In genomic region chr7:148921806-148922205, GRCh38 we compare ENCODE assay signal across 24 cellular contexts. TPM values are rescaled to one million over a fixed set of nuclear protein-coding genes. Genes with fewer than 3 reads are reported as not detected.
DNase-seq lines count a peak whose midpoint lies in the region; ATAC-seq and TF ChIP-seq lines count a peak whose summit lies in the region.
"Had no signal": no experiment of that assay in that cellular context is flagged by ENCODE, and none has a peak within 500 bp of the region (broad histone marks: within the 10 kb centered on the region; RNA-seq: fewer than 3 reads in every experiment).

No MANE protein-coding gene starts in this region.

- H3K9me3 Mint-ChIP-seq in stimulated activated naive CD8-positive, alpha-beta T cell treated with anti-CD3 and anti-CD28 coated beads, Interleukin-15, Interleukin-2, amounts not matched to agents 100 ng/mL and 50 ng/mL, for 24 hours, result no peaks in the 10 kb centered on the region
- H3K9me3 Mint-ChIP-seq in stimulated activated naive CD8-positive, alpha-beta T cell treated with anti-CD3 and anti-CD28 coated beads, Interleukin-15, amount 100 ng/mL, for 72 hours, result no peaks in the 10 kb centered on the region
- H3K9me3 Mint-ChIP-seq: activated T-cell treated with anti-CD3 and anti-CD28 coated beads, Interleukin-2, amount 50 U/mL, for 4 hours; dendritic cell treated with granulocyte-macrophage colony-stimulating factor and Interleukin-4, amounts not matched to agents 40 ng/mL and 50 ng/mL, for 4 days; naive B cell; type B pancreatic cell had no signal

- intact Hi-C loops in mucosa of descending colon (cut with DNase I, micrococcal nuclease), result no loop called here

- H3K27ac Mint-ChIP-seq in stimulated activated naive CD8-positive, alpha-beta T cell treated with anti-CD3 and anti-CD28 coated beads, Interleukin-15, Interleukin-2, amounts not matched to agents 100 ng/mL and 50 ng/mL, for 24 hours, result peak overlapping the region; percentile 47
- H3K27ac Mint-ChIP-seq in stimulated activated naive CD8-positive, alpha-beta T cell treated with anti-CD3 and anti-CD28 coated beads, Interleukin-15, amount 100 ng/mL, for 72 hours, result no peak overlapping the region
- H3K27ac Mint-ChIP-seq: dendritic cell treated with granulocyte-macrophage colony-stimulating factor and Interleukin-4, amounts not matched to agents 40 ng/mL and 50 ng/mL, for 4 days; endodermal cell; type B pancreatic cell had no signal

- no peak overlapping the region for H3K4me3 Mint-ChIP-seq in stimulated activated naive CD8-positive, alpha-beta T cell treated with anti-CD3 and anti-CD28 coated beads, Interleukin-15, Interleukin-2, amounts not matched to agents 100 ng/mL and 50 ng/mL, for 24 hours
- H3K4me3 Mint-ChIP-seq in stimulated activated naive CD8-positive, alpha-beta T cell treated with anti-CD3 and anti-CD28 coated beads, Interleukin-15, amount 100 ng/mL, for 72 hours, result no peak overlapping the region
- H3K4me3 Mint-ChIP-seq: activated T-cell treated with anti-CD3 and anti-CD28 coated beads, Interleukin-2, amount 50 U/mL, for 4 hours; dendritic cell treated with granulocyte-macrophage colony-stimulating factor and Interleukin-4, amounts not matched to agents 40 ng/mL and 50 ng/mL, for 4 days; endodermal cell; naive B cell; type B pancreatic cell had no signal

- peaks cover 65% of the 10 kb centered on the region for H3K4me1 Mint-ChIP-seq in stimulated activated naive CD8-positive, alpha-beta T cell treated with anti-CD3 and anti-CD28 coated beads, Interleukin-15, Interleukin-2, amounts not matched to agents 100 ng/mL and 50 ng/mL, for 24 hours (ENCODE audit: low read depth)
- H3K4me1 Mint-ChIP-seq in stimulated activated naive CD8-positive, alpha-beta T cell treated with anti-CD3 and anti-CD28 coated beads, Interleukin-15, amount 100 ng/mL, for 72 hours, result peaks cover 76% of the 10 kb centered on the region

- no peaks in the 10 kb centered on the region for H3K36me3 ChIP-seq in mucosa of descending colon (ENCODE audit: low read depth)
- H3K36me3 ChIP-seq: BLaER1, right lobe of liver, SJCRH30 had no signal

- no peaks in the 10 kb centered on the region for H3K4me1 ChIP-seq in mucosa of descending colon (ENCODE audit: low read depth)
- H3K4me1 ChIP-seq: right lobe of liver, SJCRH30 had no signal

- ATAC-seq in stimulated activated naive CD8-positive, alpha-beta T cell treated with anti-CD3 and anti-CD28 coated beads, Interleukin-15, amount 100 ng/mL, for 72 hours, result no peak
- peak; percentile 81 for ATAC-seq in mucosa of descending colon
- no peak for ATAC-seq in HG02981 (IDR thresholded peaks at IDR 0.05; ENCODE audit: unreplicated experiment)
- ATAC-seq in GM19324 (IDR thresholded peaks at IDR 0.05; ENCODE audit: low FRiP score, unreplicated experiment), result no peak
- ATAC-seq: esophagus mucosa, right lobe of liver had no signal

- no peaks in the 10 kb centered on the region for H3K36me3 Mint-ChIP-seq in stimulated activated naive CD8-positive, alpha-beta T cell treated with anti-CD3 and anti-CD28 coated beads, Interleukin-15, Interleukin-2, amounts not matched to agents 100 ng/mL and 50 ng/mL, for 24 hours (ENCODE audit: low read depth)
- H3K36me3 Mint-ChIP-seq: naive B cell, type B pancreatic cell had no signal

- TF ChIP-seq CTCF in mucosa of descending colon (IDR thresholded peaks at IDR 0.05), result no peak

- no peak overlapping the region for H3K4me3 ChIP-seq in mucosa of descending colon
- H3K4me3 ChIP-seq: BLaER1, right lobe of liver, SJCRH30 had no signal

- DNase-seq in stimulated activated naive CD8-positive, alpha-beta T cell treated with anti-CD3 and anti-CD28 coated beads, Interleukin-15, amount 100 ng/mL, for 72 hours, result no peak
- DNase-seq in cerebellar cortex (ENCODE audit: low spot score) (peak; percentile 56), mucosa of descending colon (peak; percentile 70 to 82 (median 81)), NCI-H2081 (lab: John Stamatoyannopoulos, UW) (no peak)
- DNase-seq: activated naive CD4-positive, alpha-beta T cell; activated T-cell treated with anti-CD3 and anti-CD28 coated beads, Interleukin-2, amount 50 U/mL, for 4 hours; endodermal cell; head of caudate nucleus; naive B cell; NCI-H1436 treated with DMSO at 0.1 percent for 48 hours; NCI-H446 treated with DMSO at 0.1 percent for 48 hours; NCI-H774; right lobe of liver; SJCRH30; stimulated activated CD4-positive, alpha-beta T cell treated with anti-CD3 and anti-CD28 coated beads, Interleukin-12 subunit alpha, Interleukin-12 subunit beta, amount 100 ng/mL, for 4 hours; stimulated activated CD4-positive, alpha-beta T cell treated with anti-CD3 and anti-CD28 coated beads, Interleukin-2, amount 100 ng/mL, for 48 hours; SW 1271 had no signal

- H3K27me3 Mint-ChIP-seq in stimulated activated naive CD8-positive, alpha-beta T cell treated with anti-CD3 and anti-CD28 coated beads, Interleukin-15, Interleukin-2, amounts not matched to agents 100 ng/mL and 50 ng/mL, for 24 hours, result no peaks in the 10 kb centered on the region
- H3K27me3 Mint-ChIP-seq in stimulated activated naive CD8-positive, alpha-beta T cell treated with anti-CD3 and anti-CD28 coated beads, Interleukin-15, amount 100 ng/mL, for 72 hours, result no peaks in the 10 kb centered on the region
- H3K27me3 Mint-ChIP-seq: dendritic cell treated with granulocyte-macrophage colony-stimulating factor and Interleukin-4, amounts not matched to agents 40 ng/mL and 50 ng/mL, for 4 days; naive B cell; type B pancreatic cell had no signal

- no peaks in the 10 kb centered on the region for H3K9me3 ChIP-seq in mucosa of descending colon
- H3K9me3 ChIP-seq: BLaER1, right lobe of liver, SJCRH30 had no signal

RNA-seq across cellular contexts. Expression of gene EZH2, which starts 37.7 kb away (rescaled TPM):
- 10 to 100 TPM in 2 of 3 donors, 1 to 10 TPM in 1; 4.7 to 18.1 (median 10.5) TPM for total RNA-seq in mucosa of descending colon

Comparison
In these comparisons a context has a peak if more than half of its experiments do, and no peak if none do; other contexts are left out.
1. DNase-seq: peak in cerebellar cortex (single experiment) and mucosa of descending colon (3 of 3); none in stimulated activated naive CD8-positive, alpha-beta T cell treated with anti-CD3 and anti-CD28 coated beads, Interleukin-15, amount 100 ng/mL, for 72 hours (0 of 2) and NCI-H2081 (0 of 2).